ENCODE assay signal across 34 cellular contexts in the genomic region with DNA sequence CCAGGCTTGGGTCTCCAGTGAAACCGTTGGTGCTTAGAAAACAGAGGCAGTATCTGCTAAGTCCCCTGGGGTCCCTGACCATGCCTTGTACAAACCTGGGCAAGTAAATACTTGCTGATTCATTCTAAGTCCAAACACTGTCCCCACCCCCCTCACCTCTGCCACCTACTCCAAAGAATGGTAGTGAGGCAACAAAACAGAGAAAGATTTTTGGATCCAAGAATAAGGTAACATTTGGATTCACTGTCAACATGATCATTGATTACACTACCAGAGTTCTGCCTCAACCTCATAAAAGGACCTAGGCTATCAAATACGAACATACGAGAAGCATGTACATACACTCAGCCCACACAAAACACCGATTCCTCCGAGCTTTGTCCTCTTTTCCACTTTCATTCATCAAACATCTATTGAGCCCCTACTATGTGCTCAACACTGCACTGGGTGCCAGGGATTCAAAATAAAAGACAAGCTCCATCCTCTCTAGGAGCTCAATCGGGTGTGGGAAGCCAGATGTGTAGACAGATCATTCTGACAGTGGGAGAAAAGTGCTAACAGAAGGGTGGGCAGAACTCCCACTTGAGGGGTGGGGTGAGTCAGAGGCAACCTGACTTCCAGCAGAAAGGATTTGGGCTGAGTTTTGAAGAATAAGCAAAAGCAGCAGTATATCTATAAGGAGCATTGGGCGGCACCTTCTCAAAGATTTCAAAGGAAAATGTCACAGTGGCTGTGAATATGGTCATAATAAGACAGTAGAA.
"Had no signal": no experiment of that assay in that cellular context is flagged by ENCODE, and none has a peak within 500 bp of the region (broad histone marks: within the 10 kb centered on the region; RNA-seq: fewer than 3 reads in every experiment).

No MANE protein-coding gene starts in this region.

- H3K9me3 Mint-ChIP-seq: activated B cell treated with CpG ODN at 0.5 μM for 24 hours; activated CD4-positive, alpha-beta memory T cell treated with anti-CD3 and anti-CD28 coated beads for 36 hours; activated CD4-positive, alpha-beta T cell treated with anti-CD3 and anti-CD28 coated beads, Interleukin-2, amount 10 ng/mL, durations not matched to agents 24 days and 14 days; activated naive CD4-positive, alpha-beta T cell treated with anti-CD3 and anti-CD28 coated beads for 36 hours; activated naive CD4-positive, alpha-beta T cell treated with anti-CD3 and anti-CD28 coated beads, Interleukin-2, amount 50 U/mL, for 24 hours; activated naive CD8-positive, alpha-beta T cell treated with anti-CD3 and anti-CD28 coated beads for 36 hours; activated naive CD8-positive, alpha-beta T cell treated with anti-CD3 and anti-CD28 coated beads, Interleukin-2, amount 50 U/mL, for 24 hours; activated T-helper 1 cell treated with anti-CD3 and anti-CD28 coated beads, Interleukin-12 subunit alpha, Interleukin-12 subunit beta, Interleukin-2, Interleukin-4 antibody, amounts not matched to agents 30 ng/mL and 10 ng/mL and 1 ng/mL, durations not matched to agents 14 hours and 24 hours and 36 hours; activated T-helper 2 cell treated with anti-CD3 and anti-CD28 coated beads, Interferon-gamma antibody, Interleukin-2, Interleukin-4, amounts not matched to agents 10 μg/mL and 5 μg/mL and 100 μg/mL, durations not matched to agents 14 hours and 24 hours and 36 hours; T-helper 2 cell treated with Interferon-gamma antibody and Interleukin-4, amounts not matched to agents 5 μg/mL and 100 μg/mL, for 36 hours had no signal

- ATAC-seq: activated CD4-positive, CD25-positive, alpha-beta regulatory T cell treated with anti-CD3 and anti-CD28 coated beads, Interleukin-2, amount 50 U/mL, for 24 hours; activated CD8-positive, alpha-beta memory T cell treated with anti-CD3 and anti-CD28 coated beads, Interleukin-2, amount 10 ng/mL, durations not matched to agents 7 days and 5 days; activated CD8-positive, alpha-beta T cell treated with anti-CD3 and anti-CD28 coated beads, Interleukin-2, amount 10 ng/mL, durations not matched to agents 7 days and 5 days; activated naive CD8-positive, alpha-beta T cell treated with anti-CD3 and anti-CD28 coated beads, Interleukin-2, amount 50 U/mL, for 24 hours; body of pancreas; effector memory CD8-positive, alpha-beta T cell; gastrocnemius medialis; T-helper 17 cell had no signal

- H3K36me3 Mint-ChIP-seq: activated CD4-positive, alpha-beta memory T cell treated with anti-CD3 and anti-CD28 coated beads for 36 hours; activated CD8-positive, alpha-beta memory T cell treated with anti-CD3 and anti-CD28 coated beads, Interleukin-2, amount 10 ng/mL, durations not matched to agents 7 days and 5 days; activated naive CD4-positive, alpha-beta T cell treated with anti-CD3 and anti-CD28 coated beads, Interleukin-2, amount 50 U/mL, for 24 hours; activated naive CD8-positive, alpha-beta T cell treated with anti-CD3 and anti-CD28 coated beads for 36 hours had no signal

- H3K36me3 ChIP-seq: adrenal gland, esophagus muscularis mucosa, gastrocnemius medialis, WERI-Rb-1 had no signal

- H3K27ac ChIP-seq: adrenal gland, body of pancreas, esophagus muscularis mucosa, foreskin keratinocyte, gastrocnemius medialis, WERI-Rb-1 had no signal

- H3K4me3 ChIP-seq: adrenal gland, body of pancreas, esophagus muscularis mucosa, gastrocnemius medialis had no signal

- H3K4me3 Mint-ChIP-seq: activated B cell treated with CpG ODN at 0.5 μM for 24 hours; activated CD4-positive, alpha-beta memory T cell treated with anti-CD3 and anti-CD28 coated beads for 36 hours; activated CD4-positive, alpha-beta T cell treated with anti-CD3 and anti-CD28 coated beads, Interleukin-2, amount 10 ng/mL, durations not matched to agents 24 days and 14 days; activated CD8-positive, alpha-beta memory T cell treated with anti-CD3 and anti-CD28 coated beads, Interleukin-2, amount 10 ng/mL, durations not matched to agents 7 days and 5 days; activated CD8-positive, alpha-beta T cell treated with anti-CD3 and anti-CD28 coated beads, Interleukin-2, amount 10 ng/mL, durations not matched to agents 7 days and 5 days; activated naive CD4-positive, alpha-beta T cell treated with anti-CD3 and anti-CD28 coated beads for 36 hours; activated naive CD4-positive, alpha-beta T cell treated with anti-CD3 and anti-CD28 coated beads, Interleukin-2, amount 50 U/mL, for 24 hours; activated naive CD8-positive, alpha-beta T cell treated with anti-CD3 and anti-CD28 coated beads for 36 hours; activated naive CD8-positive, alpha-beta T cell treated with anti-CD3 and anti-CD28 coated beads, Interleukin-2, amount 50 U/mL, for 24 hours; activated T-helper 1 cell treated with anti-CD3 and anti-CD28 coated beads, Interleukin-12 subunit alpha, Interleukin-12 subunit beta, Interleukin-2, Interleukin-4 antibody, amounts not matched to agents 30 ng/mL and 10 ng/mL and 1 ng/mL, durations not matched to agents 14 hours and 24 hours and 36 hours; effector memory CD8-positive, alpha-beta T cell; T-helper 17 cell; T-helper 2 cell treated with Interferon-gamma antibody and Interleukin-4, amounts not matched to agents 5 μg/mL and 100 μg/mL, for 36 hours had no signal

- H3K4me1 ChIP-seq: adrenal gland, body of pancreas, esophagus muscularis mucosa, foreskin keratinocyte, gastrocnemius medialis had no signal

- H3K9me3 ChIP-seq: adrenal gland, body of pancreas, esophagus muscularis mucosa, gastrocnemius medialis had no signal

- H3K4me1 Mint-ChIP-seq: activated B cell treated with CpG ODN at 0.5 μM for 24 hours; activated CD4-positive, alpha-beta T cell treated with anti-CD3 and anti-CD28 coated beads, Interleukin-2, amount 10 ng/mL, durations not matched to agents 24 days and 14 days; activated CD8-positive, alpha-beta memory T cell treated with anti-CD3 and anti-CD28 coated beads, Interleukin-2, amount 10 ng/mL, durations not matched to agents 7 days and 5 days; activated naive CD4-positive, alpha-beta T cell treated with anti-CD3 and anti-CD28 coated beads, Interleukin-2, amount 50 U/mL, for 24 hours; activated naive CD8-positive, alpha-beta T cell treated with anti-CD3 and anti-CD28 coated beads for 36 hours; activated naive CD8-positive, alpha-beta T cell treated with anti-CD3 and anti-CD28 coated beads, Interleukin-2, amount 50 U/mL, for 24 hours; T-helper 17 cell had no signal

- H3K27me3 ChIP-seq: adrenal gland, body of pancreas, foreskin keratinocyte, gastrocnemius medialis had no signal

- H3K27ac Mint-ChIP-seq: activated B cell treated with CpG ODN at 0.5 μM for 24 hours; activated CD4-positive, alpha-beta memory T cell treated with anti-CD3 and anti-CD28 coated beads for 36 hours; activated CD4-positive, alpha-beta T cell treated with anti-CD3 and anti-CD28 coated beads, Interleukin-2, amount 10 ng/mL, durations not matched to agents 24 days and 14 days; activated CD8-positive, alpha-beta memory T cell treated with anti-CD3 and anti-CD28 coated beads, Interleukin-2, amount 10 ng/mL, durations not matched to agents 7 days and 5 days; activated CD8-positive, alpha-beta T cell treated with anti-CD3 and anti-CD28 coated beads, Interleukin-2, amount 10 ng/mL, durations not matched to agents 7 days and 5 days; activated naive CD4-positive, alpha-beta T cell treated with anti-CD3 and anti-CD28 coated beads for 36 hours; activated naive CD4-positive, alpha-beta T cell treated with anti-CD3 and anti-CD28 coated beads, Interleukin-2, amount 50 U/mL, for 24 hours; activated naive CD8-positive, alpha-beta T cell treated with anti-CD3 and anti-CD28 coated beads for 36 hours; activated naive CD8-positive, alpha-beta T cell treated with anti-CD3 and anti-CD28 coated beads, Interleukin-2, amount 50 U/mL, for 24 hours; activated T-helper 1 cell treated with anti-CD3 and anti-CD28 coated beads, Interleukin-12 subunit alpha, Interleukin-12 subunit beta, Interleukin-2, Interleukin-4 antibody, amounts not matched to agents 30 ng/mL and 10 ng/mL and 1 ng/mL, durations not matched to agents 14 hours and 24 hours and 36 hours; activated T-helper 2 cell treated with anti-CD3 and anti-CD28 coated beads, Interferon-gamma antibody, Interleukin-2, Interleukin-4, amounts not matched to agents 10 μg/mL and 5 μg/mL and 100 μg/mL, durations not matched to agents 14 hours and 24 hours and 36 hours; effector memory CD8-positive, alpha-beta T cell; T-helper 17 cell; T-helper 2 cell treated with Interferon-gamma antibody and Interleukin-4, amounts not matched to agents 5 μg/mL and 100 μg/mL, for 36 hours had no signal

- DNase-seq: activated B cell treated with CpG ODN at 0.5 μM for 24 hours; activated CD4-positive, alpha-beta memory T cell treated with anti-CD3 and anti-CD28 coated beads for 36 hours; activated CD4-positive, alpha-beta T cell treated with anti-CD3 and anti-CD28 coated beads, Interleukin-2, amount 10 ng/mL, durations not matched to agents 24 days and 14 days; activated CD8-positive, alpha-beta memory T cell treated with anti-CD3 and anti-CD28 coated beads, Interleukin-2, amount 10 ng/mL, durations not matched to agents 7 days and 5 days; activated CD8-positive, alpha-beta memory T cell treated with anti-CD3 and anti-CD28 coated beads, Interleukin-2, amount 50 U/mL, for 4 hours; activated CD8-positive, alpha-beta T cell treated with anti-CD3 and anti-CD28 coated beads, Interleukin-2, amount 10 ng/mL, durations not matched to agents 7 days and 5 days; activated effector memory CD4-positive, alpha-beta T cell treated with anti-CD3 and anti-CD28 coated beads, Interleukin-2, amount 50 U/mL, for 16 hours; activated naive CD4-positive, alpha-beta T cell treated with anti-CD3 and anti-CD28 coated beads for 36 hours; activated naive CD8-positive, alpha-beta T cell treated with anti-CD3 and anti-CD28 coated beads for 36 hours; activated naive CD8-positive, alpha-beta T cell treated with anti-CD3 and anti-CD28 coated beads, Interleukin-2, amount 50 U/mL, for 24 hours; activated T-cell treated with anti-CD3 and anti-CD28 coated beads, Interleukin-2, amount 50 U/mL, for 1 hour; activated T-cell treated with anti-CD3 and anti-CD28 coated beads, Interleukin-2, amount 50 U/mL, for 48 hours; adrenal gland; amygdala; aorta; body of pancreas; cortex of kidney; dermis blood vessel endothelial cell; effector CD4-positive, alpha-beta T cell; effector memory CD8-positive, alpha-beta T cell; erythroblast; gastrocnemius medialis; glutamatergic neuron; T-helper 1 cell; T-helper 17 cell; T1000; WERI-Rb-1 had no signal

- H3K27me3 Mint-ChIP-seq: activated B cell treated with CpG ODN at 0.5 μM for 24 hours; activated CD4-positive, alpha-beta T cell treated with anti-CD3 and anti-CD28 coated beads, Interleukin-2, amount 10 ng/mL, durations not matched to agents 24 days and 14 days; activated CD8-positive, alpha-beta memory T cell treated with anti-CD3 and anti-CD28 coated beads, Interleukin-2, amount 10 ng/mL, durations not matched to agents 7 days and 5 days; activated naive CD8-positive, alpha-beta T cell treated with anti-CD3 and anti-CD28 coated beads, Interleukin-2, amount 50 U/mL, for 24 hours; effector memory CD8-positive, alpha-beta T cell; T-helper 17 cell had no signal
